8 cellular contexts compared by ENCODE assay signal in the genomic region with DNA sequence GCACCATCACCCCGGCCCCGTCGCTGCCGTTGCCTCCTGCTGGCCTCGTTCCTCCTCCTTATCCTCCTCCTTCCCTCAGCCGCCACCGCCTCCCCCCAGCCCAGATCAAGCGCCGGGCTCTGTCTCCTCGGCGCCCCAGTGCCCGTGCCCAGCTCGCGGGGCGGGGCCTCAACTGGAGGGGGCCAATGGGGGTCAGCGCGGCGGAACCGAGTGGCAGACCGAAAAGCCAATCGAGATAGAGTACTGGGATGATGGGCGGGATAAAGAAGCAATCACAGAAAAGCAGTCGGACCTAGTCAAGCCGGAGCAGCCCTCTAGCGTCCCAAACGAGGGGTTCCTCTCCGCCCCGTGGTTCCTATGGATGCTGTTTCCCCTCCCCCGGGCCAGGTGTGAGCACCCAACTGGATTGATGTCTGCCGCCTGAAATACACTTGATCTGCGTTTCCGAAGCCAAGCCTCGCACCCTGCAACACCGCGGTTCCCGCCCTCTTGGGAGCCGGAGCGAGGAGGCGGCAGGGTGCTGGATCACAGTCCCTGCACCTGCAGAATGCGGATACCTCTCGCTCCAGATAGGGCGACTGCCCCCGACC. TPM values are rescaled to one million over a fixed set of nuclear protein-coding genes. Genes with fewer than 3 reads are reported as not detected.
A peak's percentile ranks its signal among the peaks of the same experiment; 100 is the strongest.
DNase-seq lines count a peak whose midpoint lies in the region; ATAC-seq and TF ChIP-seq lines count a peak whose summit lies in the region.

Gene FRMD5, minus strand, starts transcription at position 121 of the 590 bp plus-strand sequence.

- H3K36me3 Mint-ChIP-seq in activated CD4-positive, alpha-beta T cell treated with anti-CD3 and anti-CD28 coated beads, Interleukin-2, amount 10 ng/mL, durations not matched to agents 7 days and 5 days (ENCODE audit: low read depth): no peaks in the 10 kb centered on the region

- peak within 1 kb of the TSS; percentile 35; the same call in 1 of the 2 replicates for H3K27ac ChIP-seq in ACC112 (ENCODE audit: low read depth, low read length)
- H3K27ac ChIP-seq in coronary artery: peak within 1 kb of the TSS in 1 of 2 donors; percentile 20
- peak within 1 kb of the TSS; percentile 71 for H3K27ac ChIP-seq in layer of hippocampus (ENCODE audit: low read depth, low read length)

- peaks cover 17% of the 10 kb centered on the region for H3K4me1 Mint-ChIP-seq in activated CD4-positive, alpha-beta T cell treated with anti-CD3 and anti-CD28 coated beads, Interleukin-2, amount 10 ng/mL, durations not matched to agents 7 days and 5 days

- no peaks in the 10 kb centered on the region for H3K36me3 ChIP-seq in ACC112 (ENCODE audit: insufficient read depth, low read length)

- ATAC-seq in GM18873 (IDR thresholded peaks at IDR 0.05; ENCODE audit: low FRiP score, unreplicated experiment): peak; percentile 93
- ATAC-seq in HG03139 (IDR thresholded peaks at IDR 0.05; ENCODE audit: unreplicated experiment): peak; percentile 75

- CTCF ChIA-PET in activated CD4-positive, alpha-beta T cell treated with anti-CD3 and anti-CD28 coated beads, Interleukin-2, amount 10 ng/mL, durations not matched to agents 7 days and 5 days (lab: Charles Lee): interaction anchor here (1.1 kb wide), 1 partner anchor 24 kb away, joined by 3 read pairs; no protein-coding TSS in a partner anchor

- H3K79me2 ChIP-seq in ACC112 (ENCODE audit: control insufficient read depth, insufficient read depth, low read length, unreplicated experiment): peaks cover 18% of the 10 kb centered on the region

- peak within 1 kb of the TSS; percentile 85 for H2AFZ ChIP-seq in ACC112 (ENCODE audit: low read length, unreplicated experiment)

- H3K4me3 ChIP-seq in ACC112 (ENCODE audit: low read depth, low read length): peak within 1 kb of the TSS; percentile 80
- H3K4me3 ChIP-seq in coronary artery: peak within 1 kb of the TSS; percentile 77

- peak; percentile 82 for DNase-seq in NCI-H345 treated with DMSO at 0.1 percent for 48 hours (lab: John Stamatoyannopoulos, UW; ENCODE audit: unreplicated experiment)
- peak; percentile 87 for DNase-seq in activated CD4-positive, alpha-beta T cell treated with anti-CD3 and anti-CD28 coated beads, Interleukin-2, amount 10 ng/mL, durations not matched to agents 7 days and 5 days
- DNase-seq in coronary artery (ENCODE audit: low spot score): peak; percentile 74
- peak; percentile 66 to 73 for DNase-seq in stimulated activated CD4-positive, alpha-beta T cell treated with anti-CD3 and anti-CD28 coated beads, Interleukin-1b, Interleukin-23, amount 100 ng/mL, for 1 hour (ENCODE audit: low read depth in 2 of 2)

- H3K27me3 ChIP-seq in ACC112 (ENCODE audit: insufficient read depth, low read length): no peaks in the 10 kb centered on the region
- H3K27me3 ChIP-seq in layer of hippocampus (ENCODE audit: control insufficient read depth, insufficient read depth, low read length): no peaks in the 10 kb centered on the region

- H3K4me3 Mint-ChIP-seq in activated CD4-positive, alpha-beta T cell treated with anti-CD3 and anti-CD28 coated beads, Interleukin-2, amount 10 ng/mL, durations not matched to agents 7 days and 5 days: peak within 1 kb of the TSS; percentile 77

- TF ChIP-seq CTCF in coronary artery (IDR thresholded peaks at IDR 0.05): no peak

- H3K9me3 Mint-ChIP-seq in activated CD4-positive, alpha-beta T cell treated with anti-CD3 and anti-CD28 coated beads, Interleukin-2, amount 10 ng/mL, durations not matched to agents 7 days and 5 days: no peaks in the 10 kb centered on the region

- POLR2A ChIA-PET in activated CD4-positive, alpha-beta T cell treated with anti-CD3 and anti-CD28 coated beads, Interleukin-2, amount 10 ng/mL, durations not matched to agents 7 days and 5 days (lab: Charles Lee): no interaction called here

- H3K4me1 ChIP-seq in ACC112 (ENCODE audit: control insufficient read depth, insufficient read depth, low read length, unreplicated experiment): peaks cover 14% of the 10 kb centered on the region

- H3K27ac Mint-ChIP-seq in activated CD4-positive, alpha-beta T cell treated with anti-CD3 and anti-CD28 coated beads, Interleukin-2, amount 10 ng/mL, durations not matched to agents 7 days and 5 days: no peak within 1 kb of the TSS

- peaks cover 75% of the 10 kb centered on the region for H3K27me3 Mint-ChIP-seq in activated CD4-positive, alpha-beta T cell treated with anti-CD3 and anti-CD28 coated beads, Interleukin-2, amount 10 ng/mL, durations not matched to agents 7 days and 5 days

RNA-seq across cellular contexts. Expression of gene FRMD5, which starts in this region (rescaled TPM):
- under 1 TPM in 1 of 2 experiments, not detected in 1; 0.15 TPM for total RNA-seq in activated CD4-positive, alpha-beta T cell treated with anti-CD3 and anti-CD28 coated beads, Interleukin-2, amount 10 ng/mL, durations not matched to agents 7 days and 5 days

Comparison
In these comparisons a context has a peak if more than half of its experiments do, and no peak if none do; other contexts are left out.
1. Peak in DNase-seq in activated CD4-positive, alpha-beta T cell treated with anti-CD3 and anti-CD28 coated beads, Interleukin-2, amount 10 ng/mL, durations not matched to agents 7 days and 5 days; RNA of the gene not detected or under 1 TPM.